ENCODE assay signal across 1 cellular context in genomic region chr19:17679526-17680234, GRCh38.
TF ChIP-seq lines count a peak whose summit lies in the region.

No MANE protein-coding gene starts in this region.

TF ChIP-seq in endothelial cell of umbilical vein, 7 proteins besides CTCF, POLR2A, EP300 and RAD21 (continued from another document):
- no peak for TF ChIP-seq MAX (IDR thresholded peaks at IDR 0.05; ENCODE audit: insufficient read depth, insufficient read length)
- no peak for TF ChIP-seq MYC (IDR thresholded peaks at IDR 0.05; ENCODE audit: low read depth, low read length)
- no peak for TF ChIP-seq FOS (IDR thresholded peaks at IDR 0.05; ENCODE audit: borderline replicate concordance, insufficient read depth, low read length)
